8 cellular contexts compared by ENCODE assay signal in the genomic region with DNA sequence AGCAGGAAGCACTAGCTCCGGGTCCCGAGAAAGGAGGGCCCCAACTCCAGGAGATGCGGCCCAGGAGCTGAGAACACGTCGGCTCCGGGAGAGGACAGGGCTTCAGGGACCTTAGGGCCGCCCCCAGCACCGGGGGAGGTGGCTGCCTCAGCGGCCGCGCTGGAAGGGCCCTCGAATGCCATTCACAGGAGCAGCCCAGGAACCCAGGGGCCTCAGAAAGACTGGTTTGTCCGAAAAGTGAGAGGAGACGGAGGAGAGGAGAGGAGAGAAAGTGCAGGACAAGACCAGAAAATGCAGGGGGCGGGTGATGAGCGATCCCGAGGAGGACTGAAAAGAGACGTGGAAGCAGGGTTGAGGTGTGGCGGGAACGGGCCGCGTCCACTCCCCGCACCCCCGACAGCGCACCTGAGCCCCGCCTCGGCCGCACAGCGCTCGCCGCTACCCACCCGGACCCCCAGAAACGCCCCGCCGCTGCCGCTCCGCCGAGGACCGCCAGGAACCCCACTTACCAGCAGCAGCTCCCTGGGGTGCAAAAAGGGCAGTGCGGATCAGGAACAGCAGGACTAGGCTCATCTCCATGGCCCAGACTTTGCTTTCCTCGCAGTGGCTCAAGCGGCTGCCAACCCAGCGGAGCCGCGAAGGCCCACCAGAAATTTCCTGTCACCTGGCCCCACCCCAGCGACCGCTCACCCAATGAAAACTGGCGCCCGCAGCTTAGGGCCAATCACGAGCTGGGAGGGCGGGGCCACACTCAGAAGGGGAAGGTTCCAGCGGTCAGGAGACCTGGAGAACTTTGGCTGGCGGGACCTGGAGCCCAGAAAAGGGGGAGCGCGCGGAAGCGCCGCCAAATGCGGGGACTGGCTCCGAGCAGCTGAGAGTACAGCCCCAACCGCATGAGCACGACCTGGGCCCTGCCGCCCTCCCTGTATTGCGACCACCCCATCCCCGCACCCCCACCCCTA. TPM values are rescaled to one million over a fixed set of nuclear protein-coding genes. Genes with fewer than 3 reads are reported as not detected.
DNase-seq lines count a peak whose midpoint lies in the region; ATAC-seq and TF ChIP-seq lines count a peak whose summit lies in the region.

No MANE protein-coding gene starts in this region.

- H3K36me3 ChIP-seq in heart left ventricle, result peaks cover 0 to 14% (median 0%) of the 10 kb centered on the region in 9 donors

- H3K9me3 Mint-ChIP-seq in type B pancreatic cell, result no peaks in the 10 kb centered on the region

- peak; percentile 58 for ATAC-seq in GM21390 (IDR thresholded peaks at IDR 0.05; ENCODE audit: unreplicated experiment)
- ATAC-seq in heart left ventricle, result peak; percentile 89

- H3K27me3 Mint-ChIP-seq in type B pancreatic cell, result peaks cover 95% of the 10 kb centered on the region

- no peaks in the 10 kb centered on the region for H3K36me3 Mint-ChIP-seq in type B pancreatic cell

- peak overlapping the region; percentile 91 for H3K4me3 Mint-ChIP-seq in type B pancreatic cell

- peak in 1 of 2 donors; percentile 87 for TF ChIP-seq POLR2A in heart left ventricle (IDR thresholded peaks at IDR 0.05)

- H3K27ac ChIP-seq in heart left ventricle, result peak overlapping the region in 11 of 12 donors; percentile 61 to 85 (median 82)

- H3K4me1 ChIP-seq in heart left ventricle, result peaks cover 0 to 36% (median 29%) of the 10 kb centered on the region in 12 donors

- peak overlapping the region; percentile 67 to 96 (median 78) for H3K4me3 ChIP-seq in heart left ventricle

- 0 to 1% (median 1%) methylated on average over 38 to 65 of the region's 65 CpGs for WGBS in heart left ventricle, 4 donors

- H3K27ac Mint-ChIP-seq in type B pancreatic cell, result no peak overlapping the region

- DNase-seq in DMS114 treated with DMSO at 0.1 percent for 48 hours (lab: John Stamatoyannopoulos, UW; ENCODE audit: unreplicated experiment) (peak; percentile 91), HuH-7 (ENCODE audit: low spot score) (peak; percentile 86), SKM-1 treated with dmso at 0.1 percent for 144 hours (lab: John Stamatoyannopoulos, UW; ENCODE audit: unreplicated experiment) (peak; percentile 82), heart left ventricle (peak; percentile 96 to 97 (median 96)), posterior cingulate gyrus (peak; percentile 77 to 97 (median 84)), type B pancreatic cell (ENCODE audit: extremely low spot score, unreplicated experiment) (peak; percentile 82)
- DNase-seq in activated naive CD8-positive, alpha-beta T cell treated with anti-CD3 and anti-CD28 coated beads, Interleukin-2, amount 50 U/mL, for 16 hours (ENCODE audit: low read depth, low spot score), result peak; percentile 68

- intact Hi-C loops in heart left ventricle (cut with DNase I) (loop anchor here in 2 of 10 donors (1.0 to 10.0 kb wide), 2 partner anchors 10 to 94 kb away; a partner anchor contains a TSS), posterior cingulate gyrus (cut with DNase I) (no loop called here)

- H3K9me3 ChIP-seq in heart left ventricle, result no peaks in the 10 kb centered on the region

- TF ChIP-seq CTCF in heart left ventricle (IDR thresholded peaks at IDR 0.05), result peak in 1 of 12 donors; percentile 4
- no peak for TF ChIP-seq CTCF in type B pancreatic cell (conservative IDR thresholded peaks at IDR 0.05)

- H3K4me1 Mint-ChIP-seq in type B pancreatic cell (ENCODE audit: unreplicated experiment), result peaks cover 17% of the 10 kb centered on the region

- H3K27me3 ChIP-seq in heart left ventricle, result no peaks in the 10 kb centered on the region

RNA-seq across cellular contexts. Expression of a gene that starts 25.4 kb away (rescaled TPM):
- total RNA-seq in heart left ventricle, result 100 to 1,000 TPM in 1 of 9 donors, 10 to 100 TPM in 8; 23.1 to 228 (median 34.7) TPM
- 10 to 100 TPM; 44.2 to 44.6 TPM for polyA plus RNA-seq in heart left ventricle
- 2.8 and 13.2 TPM in 2 replicates for total RNA-seq in type B pancreatic cell (ENCODE audit: low replicate concordance)

Comparison
In these comparisons a context has a peak if more than half of its experiments do, and no peak if none do; other contexts are left out.
1. Peak in every context shown above with its lines: DNase-seq, ATAC-seq, H3K4me3 ChIP-seq and H3K27ac ChIP-seq.